In genomic region chr14:68795602-68796417, GRCh38 we compare ENCODE assay signal across 1 cellular context.
TF ChIP-seq lines count a peak whose summit lies in the region.

No MANE protein-coding gene starts in this region.

TF ChIP-seq in HepG2, 621 proteins besides CTCF, POLR2A, EP300 and RAD21 (continued from another document and continues in another):
- TF ChIP-seq CBX2 (IDR thresholded peaks at IDR 0.05; ENCODE audit: low read depth, low read length) (no peak), CBX2 (CRISPR knock-in tag; IDR thresholded peaks at IDR 0.05; ENCODE audit: low read depth) (no peak), ZNF343 (CRISPR knock-in tag; IDR thresholded peaks at IDR 0.05) (0 out of 2 replicates have a peak, but pooled peaks have one; percentile 42), SKIL (CRISPR knock-in tag; IDR thresholded peaks at IDR 0.05; ENCODE audit: borderline replicate concordance) (peak; percentile 72), AHR (CRISPR knock-in tag; IDR thresholded peaks at IDR 0.05) (no peak; the same call in 1 of the 2 replicates), TP53 (CRISPR knock-in tag; conservative IDR thresholded peaks at IDR 0.05) (no peak), POGK (CRISPR knock-in tag; conservative IDR thresholded peaks at IDR 0.05) (peak; percentile 78; the same call in 1 of the 2 replicates), ZNF580 (CRISPR knock-in tag; IDR thresholded peaks at IDR 0.05; ENCODE audit: borderline replicate concordance, low read depth) (no peak), SMYD3 (CRISPR knock-in tag; IDR thresholded peaks at IDR 0.05) (no peak), TFDP2 (CRISPR knock-in tag; IDR thresholded peaks at IDR 0.05) (peak; percentile 80), CERS6 (CRISPR knock-in tag; IDR thresholded peaks at IDR 0.05) (no peak), ZNF737 (CRISPR knock-in tag; IDR thresholded peaks at IDR 0.05; ENCODE audit: borderline replicate concordance) (no peak), FIP1L1 (IDR thresholded peaks at IDR 0.05; ENCODE audit: borderline replicate concordance, insufficient read depth, low read depth, low read length) (no peak), SRF (IDR thresholded peaks at IDR 0.05; ENCODE audit: low read depth, low read length) (no peak), TEAD3 (CRISPR knock-in tag; optimal IDR thresholded peaks at IDR 0.05; ENCODE audit: borderline replicate concordance) (peak; percentile 86), ELF3 (CRISPR knock-in tag; IDR thresholded peaks at IDR 0.05) (peak; percentile 85), PITX1 (CRISPR knock-in tag; IDR thresholded peaks at IDR 0.05) (no peak), CHD2 (IDR thresholded peaks at IDR 0.05; ENCODE audit: low read depth, low read length) (0 out of 2 replicates have a peak, but pooled peaks have one; percentile 4), PBX3 (CRISPR knock-in tag; IDR thresholded peaks at IDR 0.05; ENCODE audit: borderline replicate concordance) (no peak), ZNF616 (CRISPR knock-in tag; IDR thresholded peaks at IDR 0.05; ENCODE audit: low read depth) (0 out of 2 replicates have a peak, but pooled peaks have one; percentile 21), ARNT2 (CRISPR knock-in tag; IDR thresholded peaks at IDR 0.05; ENCODE audit: low read depth) (peak; percentile 79; the same call in 1 of the 2 replicates), PRDM10 (CRISPR knock-in tag; IDR thresholded peaks at IDR 0.05; ENCODE audit: low read depth) (0 out of 2 replicates have a peak, but pooled peaks have one; percentile 19), SP5 (CRISPR knock-in tag; IDR thresholded peaks at IDR 0.05; ENCODE audit: borderline replicate concordance, low read depth) (peak; percentile 44; the same call in 1 of the 2 replicates), HMGXB3 (CRISPR knock-in tag; IDR thresholded peaks at IDR 0.05; ENCODE audit: borderline replicate concordance) (no peak), RFX5 (IDR thresholded peaks at IDR 0.05; ENCODE audit: low read depth, low read length) (no peak), TRAFD1 (CRISPR knock-in tag; IDR thresholded peaks at IDR 0.05; ENCODE audit: borderline replicate concordance) (no peak), MEIS1 (CRISPR knock-in tag; IDR thresholded peaks at IDR 0.05; ENCODE audit: borderline replicate concordance) (0 out of 2 replicates have a peak, but pooled peaks have one; percentile 56), ZIK1 (CRISPR knock-in tag; IDR thresholded peaks at IDR 0.05; ENCODE audit: borderline replicate concordance, low read depth) (peak; percentile 56; the same call in 1 of the 2 replicates), ZNF839 (CRISPR knock-in tag; IDR thresholded peaks at IDR 0.05; ENCODE audit: borderline replicate concordance) (0 out of 2 replicates have a peak, but pooled peaks have one; percentile 26), ZNF878 (CRISPR knock-in tag; IDR thresholded peaks at IDR 0.05) (no peak; the same call in 1 of the 2 replicates), REPIN1 (CRISPR knock-in tag; IDR thresholded peaks at IDR 0.05; ENCODE audit: borderline replicate concordance, low read depth) (peak; percentile 44; the same call in 1 of the 2 replicates), ATRX (CRISPR knock-in tag; IDR thresholded peaks at IDR 0.05; ENCODE audit: borderline replicate concordance) (no peak), JDP2 (CRISPR knock-in tag; IDR thresholded peaks at IDR 0.05; ENCODE audit: borderline replicate concordance) (peak; percentile 26; the same call in 1 of the 2 replicates), XBP1 (CRISPR knock-in tag; IDR thresholded peaks at IDR 0.05) (no peak), ZNF800 (CRISPR knock-in tag; IDR thresholded peaks at IDR 0.05) (0 out of 2 replicates have a peak, but pooled peaks have one; percentile 22), HNF4G (IDR thresholded peaks at IDR 0.05; ENCODE audit: borderline replicate concordance, low read depth, low read length) (no peak), HNF4G (CRISPR knock-in tag; IDR thresholded peaks at IDR 0.05; ENCODE audit: borderline replicate concordance, low read depth) (no peak), ARHGAP35 (CRISPR knock-in tag; IDR thresholded peaks at IDR 0.05; ENCODE audit: borderline replicate concordance) (peak; percentile 78; the same call in 1 of the 2 replicates), DPF2 (CRISPR knock-in tag; IDR thresholded peaks at IDR 0.05; ENCODE audit: borderline replicate concordance, low read depth) (no peak)
